Comparison of ENCODE assay signal across 9 cellular contexts in genomic region chr9:1726993-1727759, GRCh38.
DNase-seq lines count a peak whose midpoint lies in the region; ATAC-seq and TF ChIP-seq lines count a peak whose summit lies in the region.
"Had no signal": no experiment of that assay in that cellular context is flagged by ENCODE, and none has a peak within 500 bp of the region (broad histone marks: within the 10 kb centered on the region; RNA-seq: fewer than 3 reads in every experiment).

No MANE protein-coding gene starts in this region.

- TF ChIP-seq CTCF in GM10248 (IDR thresholded peaks at IDR 0.05; ENCODE audit: control extremely low read depth, extremely low read depth, low read depth, missing control alignments) = peak; percentile 22

- peak; percentile 53 for ATAC-seq in GM19035 (IDR thresholded peaks at IDR 0.05; ENCODE audit: unreplicated experiment)
- ATAC-seq: activated CD4-positive, CD25-positive, alpha-beta regulatory T cell treated with anti-CD3 and anti-CD28 coated beads, Interleukin-2, amount 50 U/mL, for 24 hours had no signal

- POLR2A ChIA-PET in GM10248 (lab: Yijun Ruan, JAX) = no interaction called here

- CTCF ChIA-PET in GM10248 (lab: Yijun Ruan, JAX) = interaction anchor here (0.7 to 1.4 kb wide), 7 partner anchors 17 to 360 kb away, joined by 3 to 5 read pairs (median 4); no protein-coding TSS in a partner anchor

- no peak for DNase-seq in GM10248 (ENCODE audit: extremely low spot score)
- DNase-seq in NCI-H1694 (lab: John Stamatoyannopoulos, UW) = peak; percentile 30
- DNase-seq in iPS-NIHi11 (ENCODE audit: low spot score) = peak; percentile 26
- DNase-seq in NCI-H345 treated with DMSO at 0.1 percent for 48 hours (lab: John Stamatoyannopoulos, UW; ENCODE audit: unreplicated experiment) = no peak
- no peak for DNase-seq in GF-D8 (lab: John Stamatoyannopoulos, UW)
- DNase-seq in NCI-H1417 treated with DMSO at 0.1 percent for 48 hours (lab: John Stamatoyannopoulos, UW) = no peak
- DNase-seq: NCI-H2029 had no signal

Comparison
In these comparisons a context has a peak if more than half of its experiments do, and no peak if none do; other contexts are left out.
1. DNase-seq: peak in NCI-H1694 (single experiment) and iPS-NIHi11 (single experiment); none in GM10248 (single experiment), NCI-H345 treated with DMSO at 0.1 percent for 48 hours (single experiment), GF-D8 (single experiment) and NCI-H1417 treated with DMSO at 0.1 percent for 48 hours (single experiment).